Comparison of ENCODE assay signal across 1 cellular context in the genomic region with DNA sequence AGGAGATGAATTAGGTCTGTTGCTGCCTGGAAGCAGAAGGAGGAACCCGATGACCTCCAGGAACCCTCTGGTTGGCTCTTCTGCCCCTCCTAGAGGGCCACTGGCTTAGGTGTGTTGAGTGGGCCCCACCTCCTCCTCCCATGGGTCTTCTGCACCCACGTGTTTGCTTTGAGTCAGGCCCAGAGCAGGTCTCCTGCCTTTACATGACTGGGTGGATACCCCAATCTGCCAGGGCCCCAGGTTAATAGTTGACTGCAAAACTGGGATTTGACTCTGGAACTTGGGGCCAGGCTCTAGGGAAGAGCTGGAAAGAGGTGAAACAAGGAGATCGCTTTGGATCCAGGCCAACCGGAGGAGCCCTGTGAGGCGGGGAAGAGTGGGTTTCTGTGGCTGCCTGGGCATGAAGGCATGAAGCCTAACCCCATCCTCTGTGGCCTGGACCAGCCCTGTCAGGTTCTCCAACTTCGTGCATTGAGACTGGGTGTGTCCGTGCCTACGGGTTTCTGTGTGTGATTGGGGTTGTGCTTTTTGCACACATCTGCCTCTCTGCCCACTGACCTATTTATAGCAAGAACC.
TF ChIP-seq lines count a peak whose summit lies in the region.

No MANE protein-coding gene starts in this region.

TF ChIP-seq in HepG2, 621 proteins besides CTCF, POLR2A, EP300 and RAD21 (continued from another document and continues in another):
- TF ChIP-seq, protein P1, sequence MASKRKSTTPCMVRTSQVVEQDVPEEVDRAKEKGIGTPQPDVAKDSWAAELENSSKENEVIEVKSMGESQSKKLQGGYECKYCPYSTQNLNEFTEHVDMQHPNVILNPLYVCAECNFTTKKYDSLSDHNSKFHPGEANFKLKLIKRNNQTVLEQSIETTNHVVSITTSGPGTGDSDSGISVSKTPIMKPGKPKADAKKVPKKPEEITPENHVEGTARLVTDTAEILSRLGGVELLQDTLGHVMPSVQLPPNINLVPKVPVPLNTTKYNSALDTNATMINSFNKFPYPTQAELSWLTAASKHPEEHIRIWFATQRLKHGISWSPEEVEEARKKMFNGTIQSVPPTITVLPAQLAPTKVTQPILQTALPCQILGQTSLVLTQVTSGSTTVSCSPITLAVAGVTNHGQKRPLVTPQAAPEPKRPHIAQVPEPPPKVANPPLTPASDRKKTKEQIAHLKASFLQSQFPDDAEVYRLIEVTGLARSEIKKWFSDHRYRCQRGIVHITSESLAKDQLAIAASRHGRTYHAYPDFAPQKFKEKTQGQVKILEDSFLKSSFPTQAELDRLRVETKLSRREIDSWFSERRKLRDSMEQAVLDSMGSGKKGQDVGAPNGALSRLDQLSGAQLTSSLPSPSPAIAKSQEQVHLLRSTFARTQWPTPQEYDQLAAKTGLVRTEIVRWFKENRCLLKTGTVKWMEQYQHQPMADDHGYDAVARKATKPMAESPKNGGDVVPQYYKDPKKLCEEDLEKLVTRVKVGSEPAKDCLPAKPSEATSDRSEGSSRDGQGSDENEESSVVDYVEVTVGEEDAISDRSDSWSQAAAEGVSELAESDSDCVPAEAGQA (IDR thresholded peaks at IDR 0.05; ENCODE audit: low read depth), result no peak
- TF ChIP-seq, protein P1 (CRISPR knock-in tag; IDR thresholded peaks at IDR 0.05; ENCODE audit: borderline replicate concordance), result no peak
- no peak for TF ChIP-seq ZNF10 (CRISPR knock-in tag; IDR thresholded peaks at IDR 0.05; ENCODE audit: borderline replicate concordance, low read depth)
- no peak for TF ChIP-seq TMF1 (CRISPR knock-in tag; IDR thresholded peaks at IDR 0.05; ENCODE audit: low read depth)
- TF ChIP-seq ZNF446 (CRISPR knock-in tag; IDR thresholded peaks at IDR 0.05), result no peak
- TF ChIP-seq ZNF773 (CRISPR knock-in tag; IDR thresholded peaks at IDR 0.05; ENCODE audit: borderline replicate concordance), result no peak
- TF ChIP-seq HIVEP1 (CRISPR knock-in tag; IDR thresholded peaks at IDR 0.05), result 0 out of 2 replicates have a peak, but pooled peaks have one; percentile 27
- TF ChIP-seq, protein P2, sequence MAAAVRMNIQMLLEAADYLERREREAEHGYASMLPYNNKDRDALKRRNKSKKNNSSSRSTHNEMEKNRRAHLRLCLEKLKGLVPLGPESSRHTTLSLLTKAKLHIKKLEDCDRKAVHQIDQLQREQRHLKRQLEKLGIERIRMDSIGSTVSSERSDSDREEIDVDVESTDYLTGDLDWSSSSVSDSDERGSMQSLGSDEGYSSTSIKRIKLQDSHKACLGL (CRISPR knock-in tag; IDR thresholded peaks at IDR 0.05), result no peak
- TF ChIP-seq IKZF1 (IDR thresholded peaks at IDR 0.05), result no peak
- no peak for TF ChIP-seq ARHGAP35 (CRISPR knock-in tag; IDR thresholded peaks at IDR 0.05; ENCODE audit: borderline replicate concordance)
- TF ChIP-seq RBFOX2 (IDR thresholded peaks at IDR 0.05; ENCODE audit: low read depth, low read length), result no peak
- peak; percentile 80 for TF ChIP-seq ZNF3 (CRISPR knock-in tag; IDR thresholded peaks at IDR 0.05)
- no peak for TF ChIP-seq ZFAT (CRISPR knock-in tag; conservative IDR thresholded peaks at IDR 0.05)
- no peak for TF ChIP-seq ZNF790 (CRISPR knock-in tag; IDR thresholded peaks at IDR 0.05; ENCODE audit: borderline replicate concordance)
- no peak for TF ChIP-seq PHB2 (IDR thresholded peaks at IDR 0.05; ENCODE audit: partially characterized antibody)
- TF ChIP-seq, protein P3, sequence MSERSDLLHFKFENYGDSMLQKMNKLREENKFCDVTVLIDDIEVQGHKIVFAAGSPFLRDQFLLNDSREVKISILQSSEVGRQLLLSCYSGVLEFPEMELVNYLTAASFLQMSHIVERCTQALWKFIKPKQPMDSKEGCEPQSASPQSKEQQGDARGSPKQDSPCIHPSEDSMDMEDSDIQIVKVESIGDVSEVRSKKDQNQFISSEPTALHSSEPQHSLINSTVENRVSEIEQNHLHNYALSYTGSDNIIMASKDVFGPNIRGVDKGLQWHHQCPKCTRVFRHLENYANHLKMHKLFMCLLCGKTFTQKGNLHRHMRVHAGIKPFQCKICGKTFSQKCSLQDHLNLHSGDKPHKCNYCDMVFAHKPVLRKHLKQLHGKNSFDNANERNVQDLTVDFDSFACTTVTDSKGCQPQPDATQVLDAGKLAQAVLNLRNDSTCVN (CRISPR knock-in tag; IDR thresholded peaks at IDR 0.05; ENCODE audit: borderline replicate concordance), result no peak; the same call in 1 of the 2 replicates
- TF ChIP-seq CCDC6 (CRISPR knock-in tag; IDR thresholded peaks at IDR 0.05), result no peak
- TF ChIP-seq TP53 (CRISPR knock-in tag; conservative IDR thresholded peaks at IDR 0.05), result no peak
- TF ChIP-seq, protein P4, sequence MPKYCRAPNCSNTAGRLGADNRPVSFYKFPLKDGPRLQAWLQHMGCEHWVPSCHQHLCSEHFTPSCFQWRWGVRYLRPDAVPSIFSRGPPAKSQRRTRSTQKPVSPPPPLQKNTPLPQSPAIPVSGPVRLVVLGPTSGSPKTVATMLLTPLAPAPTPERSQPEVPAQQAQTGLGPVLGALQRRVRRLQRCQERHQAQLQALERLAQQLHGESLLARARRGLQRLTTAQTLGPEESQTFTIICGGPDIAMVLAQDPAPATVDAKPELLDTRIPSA (CRISPR knock-in tag; IDR thresholded peaks at IDR 0.05; ENCODE audit: borderline replicate concordance), result no peak
- no peak for TF ChIP-seq THAP11 (CRISPR knock-in tag; IDR thresholded peaks at IDR 0.05)
- TF ChIP-seq SNAPC2 (CRISPR knock-in tag; IDR thresholded peaks at IDR 0.05), result no peak
- no peak for TF ChIP-seq RARG (CRISPR knock-in tag; IDR thresholded peaks at IDR 0.05; ENCODE audit: low read depth)
- TF ChIP-seq TCF12 (IDR thresholded peaks at IDR 0.05), result no peak
- TF ChIP-seq TCF12 (CRISPR knock-in tag; IDR thresholded peaks at IDR 0.05), result no peak
- TF ChIP-seq GLI4 (CRISPR knock-in tag; IDR thresholded peaks at IDR 0.05; ENCODE audit: borderline replicate concordance), result no peak
- no peak for TF ChIP-seq SP1 (IDR thresholded peaks at IDR 0.05)
- TF ChIP-seq SP1 (CRISPR knock-in tag; IDR thresholded peaks at IDR 0.05), result no peak
- TF ChIP-seq, protein P5, sequence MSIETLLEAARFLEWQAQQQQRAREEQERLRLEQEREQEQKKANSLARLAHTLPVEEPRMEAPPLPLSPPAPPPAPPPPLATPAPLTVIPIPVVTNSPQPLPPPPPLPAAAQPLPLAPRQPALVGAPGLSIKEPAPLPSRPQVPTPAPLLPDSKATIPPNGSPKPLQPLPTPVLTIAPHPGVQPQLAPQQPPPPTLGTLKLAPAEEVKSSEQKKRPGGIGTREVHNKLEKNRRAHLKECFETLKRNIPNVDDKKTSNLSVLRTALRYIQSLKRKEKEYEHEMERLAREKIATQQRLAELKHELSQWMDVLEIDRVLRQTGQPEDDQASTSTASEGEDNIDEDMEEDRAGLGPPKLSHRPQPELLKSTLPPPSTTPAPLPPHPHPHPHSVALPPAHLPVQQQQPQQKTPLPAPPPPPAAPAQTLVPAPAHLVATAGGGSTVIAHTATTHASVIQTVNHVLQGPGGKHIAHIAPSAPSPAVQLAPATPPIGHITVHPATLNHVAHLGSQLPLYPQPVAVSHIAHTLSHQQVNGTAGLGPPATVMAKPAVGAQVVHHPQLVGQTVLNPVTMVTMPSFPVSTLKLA (IDR thresholded peaks at IDR 0.05), result no peak
- no peak for TF ChIP-seq GATA4 (IDR thresholded peaks at IDR 0.05; ENCODE audit: borderline replicate concordance, low read depth)
- peak; percentile 70 for TF ChIP-seq FOSL2 (CRISPR knock-in tag; IDR thresholded peaks at IDR 0.05)
- TF ChIP-seq SOX6 (IDR thresholded peaks at IDR 0.05), result no peak
- TF ChIP-seq SOX6 (CRISPR knock-in tag; IDR thresholded peaks at IDR 0.05), result 0 out of 2 replicates have a peak, but pooled peaks have one; percentile 11
- TF ChIP-seq ZFP36 (IDR thresholded peaks at IDR 0.05; ENCODE audit: borderline replicate concordance, low read depth, low read length, partially characterized antibody), result no peak
- TF ChIP-seq ZSCAN29 (CRISPR knock-in tag; conservative IDR thresholded peaks at IDR 0.05), result no peak
- TF ChIP-seq DMAP1 (CRISPR knock-in tag; IDR thresholded peaks at IDR 0.05), result 0 out of 2 replicates have a peak, but pooled peaks have one; percentile 27
- TF ChIP-seq ZFP41 (CRISPR knock-in tag; IDR thresholded peaks at IDR 0.05; ENCODE audit: borderline replicate concordance), result no peak
- TF ChIP-seq, protein P6, sequence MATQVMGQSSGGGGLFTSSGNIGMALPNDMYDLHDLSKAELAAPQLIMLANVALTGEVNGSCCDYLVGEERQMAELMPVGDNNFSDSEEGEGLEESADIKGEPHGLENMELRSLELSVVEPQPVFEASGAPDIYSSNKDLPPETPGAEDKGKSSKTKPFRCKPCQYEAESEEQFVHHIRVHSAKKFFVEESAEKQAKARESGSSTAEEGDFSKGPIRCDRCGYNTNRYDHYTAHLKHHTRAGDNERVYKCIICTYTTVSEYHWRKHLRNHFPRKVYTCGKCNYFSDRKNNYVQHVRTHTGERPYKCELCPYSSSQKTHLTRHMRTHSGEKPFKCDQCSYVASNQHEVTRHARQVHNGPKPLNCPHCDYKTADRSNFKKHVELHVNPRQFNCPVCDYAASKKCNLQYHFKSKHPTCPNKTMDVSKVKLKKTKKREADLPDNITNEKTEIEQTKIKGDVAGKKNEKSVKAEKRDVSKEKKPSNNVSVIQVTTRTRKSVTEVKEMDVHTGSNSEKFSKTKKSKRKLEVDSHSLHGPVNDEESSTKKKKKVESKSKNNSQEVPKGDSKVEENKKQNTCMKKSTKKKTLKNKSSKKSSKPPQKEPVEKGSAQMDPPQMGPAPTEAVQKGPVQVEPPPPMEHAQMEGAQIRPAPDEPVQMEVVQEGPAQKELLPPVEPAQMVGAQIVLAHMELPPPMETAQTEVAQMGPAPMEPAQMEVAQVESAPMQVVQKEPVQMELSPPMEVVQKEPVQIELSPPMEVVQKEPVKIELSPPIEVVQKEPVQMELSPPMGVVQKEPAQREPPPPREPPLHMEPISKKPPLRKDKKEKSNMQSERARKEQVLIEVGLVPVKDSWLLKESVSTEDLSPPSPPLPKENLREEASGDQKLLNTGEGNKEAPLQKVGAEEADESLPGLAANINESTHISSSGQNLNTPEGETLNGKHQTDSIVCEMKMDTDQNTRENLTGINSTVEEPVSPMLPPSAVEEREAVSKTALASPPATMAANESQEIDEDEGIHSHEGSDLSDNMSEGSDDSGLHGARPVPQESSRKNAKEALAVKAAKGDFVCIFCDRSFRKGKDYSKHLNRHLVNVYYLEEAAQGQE (IDR thresholded peaks at IDR 0.05; ENCODE audit: borderline replicate concordance in 1 of 2, low read depth in 1 of 2, low read length in 2 of 2), result no peak
- TF ChIP-seq, protein P7, sequence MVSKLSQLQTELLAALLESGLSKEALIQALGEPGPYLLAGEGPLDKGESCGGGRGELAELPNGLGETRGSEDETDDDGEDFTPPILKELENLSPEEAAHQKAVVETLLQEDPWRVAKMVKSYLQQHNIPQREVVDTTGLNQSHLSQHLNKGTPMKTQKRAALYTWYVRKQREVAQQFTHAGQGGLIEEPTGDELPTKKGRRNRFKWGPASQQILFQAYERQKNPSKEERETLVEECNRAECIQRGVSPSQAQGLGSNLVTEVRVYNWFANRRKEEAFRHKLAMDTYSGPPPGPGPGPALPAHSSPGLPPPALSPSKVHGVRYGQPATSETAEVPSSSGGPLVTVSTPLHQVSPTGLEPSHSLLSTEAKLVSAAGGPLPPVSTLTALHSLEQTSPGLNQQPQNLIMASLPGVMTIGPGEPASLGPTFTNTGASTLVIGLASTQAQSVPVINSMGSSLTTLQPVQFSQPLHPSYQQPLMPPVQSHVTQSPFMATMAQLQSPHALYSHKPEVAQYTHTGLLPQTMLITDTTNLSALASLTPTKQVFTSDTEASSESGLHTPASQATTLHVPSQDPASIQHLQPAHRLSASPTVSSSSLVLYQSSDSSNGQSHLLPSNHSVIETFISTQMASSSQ (IDR thresholded peaks at IDR 0.05; ENCODE audit: low read depth), result no peak
- TF ChIP-seq, protein P7 (CRISPR knock-in tag; IDR thresholded peaks at IDR 0.05; ENCODE audit: borderline replicate concordance), result 0 out of 2 replicates have a peak, but pooled peaks have one; percentile 29
- TF ChIP-seq ZNF746 (CRISPR knock-in tag; IDR thresholded peaks at IDR 0.05), result no peak
- TF ChIP-seq, protein P8, sequence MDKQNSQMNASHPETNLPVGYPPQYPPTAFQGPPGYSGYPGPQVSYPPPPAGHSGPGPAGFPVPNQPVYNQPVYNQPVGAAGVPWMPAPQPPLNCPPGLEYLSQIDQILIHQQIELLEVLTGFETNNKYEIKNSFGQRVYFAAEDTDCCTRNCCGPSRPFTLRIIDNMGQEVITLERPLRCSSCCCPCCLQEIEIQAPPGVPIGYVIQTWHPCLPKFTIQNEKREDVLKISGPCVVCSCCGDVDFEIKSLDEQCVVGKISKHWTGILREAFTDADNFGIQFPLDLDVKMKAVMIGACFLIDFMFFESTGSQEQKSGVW (CRISPR knock-in tag; IDR thresholded peaks at IDR 0.05; ENCODE audit: borderline replicate concordance), result no peak
- TF ChIP-seq ZNF557 (CRISPR knock-in tag; IDR thresholded peaks at IDR 0.05), result no peak
- no peak for TF ChIP-seq HNRNPH1 (optimal IDR thresholded peaks at IDR 0.05; ENCODE audit: low read depth, low read length)
